In the genomic region with DNA sequence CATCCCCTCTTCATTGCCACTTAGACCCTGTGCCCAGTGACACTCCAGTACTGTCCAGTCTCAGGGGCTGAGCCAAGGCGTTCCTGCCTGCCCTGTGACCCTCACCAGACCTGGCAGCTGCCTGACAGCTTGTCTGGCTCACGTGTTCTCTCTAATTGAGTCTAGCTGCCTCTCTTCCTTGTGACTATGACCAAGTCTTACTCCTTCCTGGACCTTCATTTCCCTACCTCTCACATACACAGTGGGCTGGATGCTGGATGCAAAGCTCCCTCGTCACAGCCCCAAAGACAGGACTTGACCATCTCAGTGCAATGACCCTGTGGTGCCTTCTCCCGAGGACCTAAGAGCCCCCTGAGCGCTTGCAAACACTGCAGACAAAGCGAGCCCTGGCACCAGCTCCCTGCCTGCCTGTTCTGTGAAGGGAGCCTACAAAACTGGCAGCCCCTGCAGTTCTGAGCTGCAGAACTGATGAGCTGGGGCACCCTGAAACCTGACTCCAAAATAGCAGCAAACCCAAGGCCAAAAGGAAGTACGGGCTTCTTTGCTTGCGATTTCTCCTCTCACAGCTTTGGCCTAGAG, we compare ENCODE assay signal across 8 cellular contexts. TPM values are rescaled to one million over a fixed set of nuclear protein-coding genes. Genes with fewer than 3 reads are reported as not detected.
DNase-seq lines count a peak whose midpoint lies in the region; ATAC-seq and TF ChIP-seq lines count a peak whose summit lies in the region.

No MANE protein-coding gene starts in this region.

- DNase-seq in AG10803 (ENCODE audit: low read depth) (no peak), Karpas-422 (peak; percentile 86), cerebellar cortex (ENCODE audit: low spot score) (peak; percentile 38), midbrain (lab: John Stamatoyannopoulos, UW) (peak; percentile 18), NCI-H1417 treated with DMSO at 0.1 percent for 48 hours (lab: John Stamatoyannopoulos, UW) (no peak)

- no peaks in the 10 kb centered on the region for H3K27me3 ChIP-seq in Karpas-422 (ENCODE audit: low read length)

- no peaks in the 10 kb centered on the region for H3K9me2 ChIP-seq in Karpas-422 (replicated peaks; ENCODE audit: insufficient read depth, low read length)

- no peak for TF ChIP-seq CTCF in AG10803 (conservative IDR thresholded peaks at IDR 0.05; ENCODE audit: low read length)

- H3K9ac ChIP-seq in Karpas-422 (ENCODE audit: low read length), result peak overlapping the region; percentile 96

- H3K9me3 ChIP-seq in Karpas-422 (ENCODE audit: low read length), result no peaks in the 10 kb centered on the region

- H3K36me3 ChIP-seq in Karpas-422 (ENCODE audit: insufficient read depth, low read length), result peaks cover 12% of the 10 kb centered on the region; the same call in 1 of the 2 replicates

- peak overlapping the region; percentile 100 for H3K4me2 ChIP-seq in Karpas-422 (ENCODE audit: low read depth, low read length, poor library complexity, severe bottlenecking)

- peak overlapping the region; percentile 91 for H3K27ac ChIP-seq in Karpas-422 (ENCODE audit: low read length)

- peaks cover 25% of the 10 kb centered on the region for H4K20me1 ChIP-seq in Karpas-422 (ENCODE audit: insufficient read depth, low read depth, low read length)

- H3K4me3 ChIP-seq in AG10803 (ENCODE audit: low read length) (peak overlapping the region; percentile 77), Karpas-422 (ENCODE audit: low read length) (peak overlapping the region; percentile 98)

- ATAC-seq in GM18517 (IDR thresholded peaks at IDR 0.05; ENCODE audit: unreplicated experiment) (no peak), GM21526 (IDR thresholded peaks at IDR 0.05; ENCODE audit: low FRiP score, unreplicated experiment) (no peak), GM18858 (IDR thresholded peaks at IDR 0.05; ENCODE audit: unreplicated experiment) (no peak)

- peaks cover 65% of the 10 kb centered on the region for H3K4me1 ChIP-seq in Karpas-422 (ENCODE audit: low read length)

- H3K79me2 ChIP-seq in Karpas-422 (ENCODE audit: low read length), result peaks cover 64% of the 10 kb centered on the region

- no peak overlapping the region for H2AFZ ChIP-seq in Karpas-422 (ENCODE audit: low read length)

RNA-seq across cellular contexts. Expression of gene DEXI, which starts 1.7 kb away (rescaled TPM):
- 40.7 and 59.7 TPM in 2 replicates for total RNA-seq in Karpas-422 (2014; rRNA removed; shearing (Covaris generic); ENCODE audit: low replicate concordance)

RNA-seq across cellular contexts. Expression of gene CLEC16A, which starts 3.8 kb away (rescaled TPM):
- total RNA-seq in Karpas-422 (2014; rRNA removed; shearing (Covaris generic); ENCODE audit: low replicate concordance), result 14.4 and 17.4 TPM in 2 replicates

Comparison
In these comparisons a context has a peak if more than half of its experiments do, and no peak if none do; other contexts are left out.
1. DNase-seq: peak in Karpas-422 (single experiment), cerebellar cortex (single experiment) and midbrain (single experiment); none in AG10803 (single experiment) and NCI-H1417 treated with DMSO at 0.1 percent for 48 hours (single experiment).